ENCODE assay signal across 8 cellular contexts in genomic region chr11:2938644-2939418, GRCh38. TPM values are rescaled to one million over a fixed set of nuclear protein-coding genes. Genes with fewer than 3 reads are reported as not detected.
DNase-seq lines count a peak whose midpoint lies in the region; ATAC-seq, FAIRE-seq and TF ChIP-seq lines count a peak whose summit lies in the region.
"Not testable (repeated sequence)": the region's sequence is repeated elsewhere in the genome, so short reads cannot be mapped to it uniquely, and the experiment has no call there.

No MANE protein-coding gene starts in this region.

- not testable (repeated sequence) for DNase-seq in CD4-positive, alpha-beta T cell; activated T-helper 2 cell treated with anti-CD3 and anti-CD28 coated beads, Interferon-gamma antibody, Interleukin-2, Interleukin-4, amounts not matched to agents 10 μg/mL and 5 μg/mL and 100 μg/mL, durations not matched to agents 14 hours and 24 hours and 36 hours (ENCODE audit: low spot score); bronchial epithelial cell (ENCODE audit: low read depth); immature natural killer cell; neural crest cell (ENCODE audit: low read depth, low spot score); type B pancreatic cell (ENCODE audit: extremely low spot score, unreplicated experiment)
- DNase-seq in activated CD4-positive, alpha-beta T cell treated with anti-CD3 and anti-CD28 coated beads for 36 hours, result peak; percentile 4

- not testable (repeated sequence) for H3K36me3 Mint-ChIP-seq in CD4-positive, alpha-beta T cell (ENCODE audit: low read depth); immature natural killer cell
- peaks cover 24% of the 10 kb centered on the region for H3K36me3 Mint-ChIP-seq in activated CD4-positive, alpha-beta T cell treated with anti-CD3 and anti-CD28 coated beads for 36 hours (ENCODE audit: low read depth)
- H3K36me3 Mint-ChIP-seq in activated T-helper 2 cell treated with anti-CD3 and anti-CD28 coated beads, Interferon-gamma antibody, Interleukin-2, Interleukin-4, amounts not matched to agents 10 μg/mL and 5 μg/mL and 100 μg/mL, durations not matched to agents 14 hours and 24 hours and 36 hours (ENCODE audit: low read depth), result peaks cover 36% of the 10 kb centered on the region
- H3K36me3 Mint-ChIP-seq in neural crest cell (ENCODE audit: low read depth), result peaks cover 26% of the 10 kb centered on the region
- peaks cover 19% of the 10 kb centered on the region for H3K36me3 Mint-ChIP-seq in type B pancreatic cell

- not testable (repeated sequence) for H3K4me3 Mint-ChIP-seq in CD4-positive, alpha-beta T cell; activated T-helper 2 cell treated with anti-CD3 and anti-CD28 coated beads, Interferon-gamma antibody, Interleukin-2, Interleukin-4, amounts not matched to agents 10 μg/mL and 5 μg/mL and 100 μg/mL, durations not matched to agents 14 hours and 24 hours and 36 hours (ENCODE audit: low read depth)
- H3K4me3 Mint-ChIP-seq in activated CD4-positive, alpha-beta T cell treated with anti-CD3 and anti-CD28 coated beads for 36 hours, result peak overlapping the region; percentile 25
- H3K4me3 Mint-ChIP-seq in immature natural killer cell, result peak overlapping the region in 2 of 5 donors; percentile 24 to 46
- peak overlapping the region; percentile 45 for H3K4me3 Mint-ChIP-seq in neural crest cell
- H3K4me3 Mint-ChIP-seq in type B pancreatic cell, result peak overlapping the region; percentile 60

- not testable (repeated sequence) for H3K27me3 ChIP-seq in CD4-positive, alpha-beta T cell (ENCODE audit: control insufficient read depth, insufficient read depth, low read length); bronchial epithelial cell (ENCODE audit: control insufficient read depth, insufficient read depth, low read length)

- H3K27ac Mint-ChIP-seq in CD4-positive, alpha-beta T cell, result peak overlapping the region; percentile 43
- H3K27ac Mint-ChIP-seq in activated CD4-positive, alpha-beta T cell treated with anti-CD3 and anti-CD28 coated beads for 36 hours; neural crest cell (ENCODE audit: unreplicated experiment): not testable (repeated sequence)
- H3K27ac Mint-ChIP-seq in activated T-helper 2 cell treated with anti-CD3 and anti-CD28 coated beads, Interferon-gamma antibody, Interleukin-2, Interleukin-4, amounts not matched to agents 10 μg/mL and 5 μg/mL and 100 μg/mL, durations not matched to agents 14 hours and 24 hours and 36 hours, result peak overlapping the region; percentile 12
- H3K27ac Mint-ChIP-seq in immature natural killer cell (peak overlapping the region; percentile 23 to 91 (median 64)), type B pancreatic cell (peak overlapping the region; percentile 72)

- H3K9me3 Mint-ChIP-seq in CD4-positive, alpha-beta T cell; type B pancreatic cell: not testable (repeated sequence)
- peaks cover 22% of the 10 kb centered on the region for H3K9me3 Mint-ChIP-seq in activated CD4-positive, alpha-beta T cell treated with anti-CD3 and anti-CD28 coated beads for 36 hours (ENCODE audit: low read depth)
- H3K9me3 Mint-ChIP-seq in activated T-helper 2 cell treated with anti-CD3 and anti-CD28 coated beads, Interferon-gamma antibody, Interleukin-2, Interleukin-4, amounts not matched to agents 10 μg/mL and 5 μg/mL and 100 μg/mL, durations not matched to agents 14 hours and 24 hours and 36 hours, result peaks cover 26% of the 10 kb centered on the region
- H3K9me3 Mint-ChIP-seq in immature natural killer cell, result peaks cover 15 to 25% (median 22%) of the 10 kb centered on the region in 6 donors
- H3K9me3 Mint-ChIP-seq in neural crest cell, result peaks cover 13% of the 10 kb centered on the region

- intact Hi-C loops in CD4-positive, alpha-beta T cell (cut with DNase I, micrococcal nuclease); activated CD4-positive, alpha-beta T cell treated with anti-CD3 and anti-CD28 coated beads for 36 hours (cut with DNase I, micrococcal nuclease); activated T-helper 2 cell treated with anti-CD3 and anti-CD28 coated beads, Interferon-gamma antibody, Interleukin-2, Interleukin-4, amounts not matched to agents 10 μg/mL and 5 μg/mL and 100 μg/mL, durations not matched to agents 14 hours and 24 hours and 36 hours (cut with micrococcal nuclease): not testable (repeated sequence)

- POLR2A ChIA-PET in CD4-positive, alpha-beta T cell (lab: Charles Lee), result interaction anchor here (1.0 kb wide), 1 partner anchor 50 kb away, joined by 3 read pairs; no protein-coding TSS in a partner anchor
- POLR2A ChIA-PET in HEK293 (lab: Yijun Ruan, JAX); activated CD4-positive, alpha-beta T cell treated with anti-CD3 and anti-CD28 coated beads for 36 hours (lab: Charles Lee): not testable (repeated sequence)

- not testable (repeated sequence) for H3K27me3 Mint-ChIP-seq in CD4-positive, alpha-beta T cell; activated CD4-positive, alpha-beta T cell treated with anti-CD3 and anti-CD28 coated beads for 36 hours; activated T-helper 2 cell treated with anti-CD3 and anti-CD28 coated beads, Interferon-gamma antibody, Interleukin-2, Interleukin-4, amounts not matched to agents 10 μg/mL and 5 μg/mL and 100 μg/mL, durations not matched to agents 14 hours and 24 hours and 36 hours (ENCODE audit: low read depth); type B pancreatic cell
- H3K27me3 Mint-ChIP-seq in immature natural killer cell (ENCODE audit: low read depth in 3 of 3) (peaks cover 27 to 36% (median 35%) of the 10 kb centered on the region in 3 donors), neural crest cell (ENCODE audit: low read depth) (peaks cover 19% of the 10 kb centered on the region)

- H3K4me1 ChIP-seq in HEK293 (ENCODE audit: control insufficient read depth, insufficient read depth, low read length), result not testable (repeated sequence)

- H3K9me3 ChIP-seq in CD4-positive, alpha-beta T cell (ENCODE audit: control insufficient read depth, low read length), result peaks cover 15% of the 10 kb centered on the region
- H3K9me3 ChIP-seq in HEK293 (ENCODE audit: control insufficient read depth, insufficient read depth, low read depth, low read length), result not testable (repeated sequence)

- FAIRE-seq in bronchial epithelial cell (lab: Jason Lieb, UNC), result peak; percentile 28

- H3K36me3 ChIP-seq in HEK293 (ENCODE audit: control insufficient read depth in 2 of 2, insufficient read depth in 1 of 2, low read length in 2 of 2); bronchial epithelial cell (ENCODE audit: control insufficient read depth, insufficient read depth, low read length): not testable (repeated sequence)

- not testable (repeated sequence) for H3K4me1 Mint-ChIP-seq in CD4-positive, alpha-beta T cell (ENCODE audit: low read depth); activated T-helper 2 cell treated with anti-CD3 and anti-CD28 coated beads, Interferon-gamma antibody, Interleukin-2, Interleukin-4, amounts not matched to agents 10 μg/mL and 5 μg/mL and 100 μg/mL, durations not matched to agents 14 hours and 24 hours and 36 hours (ENCODE audit: low read depth); neural crest cell; type B pancreatic cell (ENCODE audit: unreplicated experiment)
- H3K4me1 Mint-ChIP-seq in activated CD4-positive, alpha-beta T cell treated with anti-CD3 and anti-CD28 coated beads for 36 hours, result peaks cover 12% of the 10 kb centered on the region
- H3K4me1 Mint-ChIP-seq in immature natural killer cell, result peaks cover 11 to 14% of the 10 kb centered on the region in 2 donors

- not testable (repeated sequence) for ATAC-seq in CD4-positive, alpha-beta T cell (ENCODE audit: poor library complexity); activated CD4-positive, alpha-beta T cell treated with anti-CD3 and anti-CD28 coated beads for 36 hours

- CTCF ChIA-PET in CD4-positive, alpha-beta T cell (lab: Charles Lee), result not testable (repeated sequence)
- CTCF ChIA-PET in HEK293 (lab: Yijun Ruan, JAX), result interaction anchor here (0.7 kb wide), 1 partner anchor 10 kb away, joined by 3 read pairs; the partner anchor contains the start of gene PHLDA2
- CTCF ChIA-PET in activated CD4-positive, alpha-beta T cell treated with anti-CD3 and anti-CD28 coated beads for 36 hours (lab: Charles Lee), result interaction anchor here (0.6 kb wide), 1 partner anchor 9 kb away, joined by 3 read pairs; no protein-coding TSS in a partner anchor

- not testable (repeated sequence) for TF ChIP-seq CTCF in CD4-positive, alpha-beta T cell (IDR thresholded peaks at IDR 0.05); HEK293 (tag by site-specific recombination; IDR thresholded peaks at IDR 0.05); bronchial epithelial cell (IDR thresholded peaks at IDR 0.05; ENCODE audit: insufficient read depth, low read length, severe bottlenecking); neural crest cell (conservative IDR thresholded peaks at IDR 0.05); type B pancreatic cell (conservative IDR thresholded peaks at IDR 0.05)

- not testable (repeated sequence) for H3K27ac ChIP-seq in CD4-positive, alpha-beta T cell (ENCODE audit: low read depth, low read length); HEK293 (ENCODE audit: extremely low read depth, low read depth, low read length)

- H3K4me3 ChIP-seq in HEK293 (ENCODE audit: low read depth, low read length); bronchial epithelial cell (ENCODE audit: low read depth, low read length): not testable (repeated sequence)

RNA-seq across cellular contexts. Expression of gene PHLDA2, which starts 9.6 kb away (rescaled TPM):
- 1 to 10 TPM; 1.1 to 1.3 TPM for total RNA-seq in CD4-positive, alpha-beta T cell
- 1 to 10 TPM; 3.1 to 3.7 TPM for total RNA-seq in activated CD4-positive, alpha-beta T cell treated with anti-CD3 and anti-CD28 coated beads for 36 hours
- total RNA-seq in activated T-helper 2 cell treated with anti-CD3 and anti-CD28 coated beads, Interferon-gamma antibody, Interleukin-2, Interleukin-4, amounts not matched to agents 10 μg/mL and 5 μg/mL and 100 μg/mL, durations not matched to agents 14 hours and 24 hours and 36 hours, result 34.5 and 34.7 TPM in 2 replicates
- total RNA-seq in bronchial epithelial cell, result 5.0 and 11.9 TPM in 2 replicates
- under 1 TPM in 1 of 3 donors, not detected in 2; 0.27 TPM for polyA plus RNA-seq in immature natural killer cell
- total RNA-seq in neural crest cell, result 1.1 and 1.6 TPM in 2 replicates
- 3.7 and 14.2 TPM in 2 replicates for total RNA-seq in type B pancreatic cell (ENCODE audit: low replicate concordance)

RNA-seq across cellular contexts. Expression of gene CDKN1C, which starts 53.3 kb away (rescaled TPM):
- total RNA-seq in CD4-positive, alpha-beta T cell, result 1 to 10 TPM; 1.9 to 2.5 TPM
- total RNA-seq in activated CD4-positive, alpha-beta T cell treated with anti-CD3 and anti-CD28 coated beads for 36 hours, result under 1 TPM; 0.21 to 0.53 TPM
- total RNA-seq in activated T-helper 2 cell treated with anti-CD3 and anti-CD28 coated beads, Interferon-gamma antibody, Interleukin-2, Interleukin-4, amounts not matched to agents 10 μg/mL and 5 μg/mL and 100 μg/mL, durations not matched to agents 14 hours and 24 hours and 36 hours, result 1.7 TPM in 2 replicates
- 9.5 and 9.9 TPM in 2 replicates for total RNA-seq in bronchial epithelial cell
- polyA plus RNA-seq in immature natural killer cell, result under 1 TPM in 1 of 3 donors, not detected in 2; 0.24 TPM
- total RNA-seq in neural crest cell, result 78.3 and 80.0 TPM in 2 replicates
- 108 and 140 TPM in 2 replicates for total RNA-seq in type B pancreatic cell (ENCODE audit: low replicate concordance)

RNA-seq across cellular contexts. Expression of gene NAP1L4, which starts 53.3 kb away (rescaled TPM):
- total RNA-seq in CD4-positive, alpha-beta T cell, result 100 to 1,000 TPM; 262 to 285 TPM
- 100 to 1,000 TPM; 241 to 246 TPM for total RNA-seq in activated CD4-positive, alpha-beta T cell treated with anti-CD3 and anti-CD28 coated beads for 36 hours
- total RNA-seq in activated T-helper 2 cell treated with anti-CD3 and anti-CD28 coated beads, Interferon-gamma antibody, Interleukin-2, Interleukin-4, amounts not matched to agents 10 μg/mL and 5 μg/mL and 100 μg/mL, durations not matched to agents 14 hours and 24 hours and 36 hours, result 267 and 286 TPM in 2 replicates
- total RNA-seq in bronchial epithelial cell, result 101 and 179 TPM in 2 replicates
- polyA plus RNA-seq in immature natural killer cell, result 100 to 1,000 TPM; 131 to 157 (median 139) TPM
- total RNA-seq in neural crest cell, result 219 and 224 TPM in 2 replicates
- total RNA-seq in type B pancreatic cell (ENCODE audit: low replicate concordance), result 137 and 172 TPM in 2 replicates
